1 cellular context compared by ENCODE assay signal in the genomic region with DNA sequence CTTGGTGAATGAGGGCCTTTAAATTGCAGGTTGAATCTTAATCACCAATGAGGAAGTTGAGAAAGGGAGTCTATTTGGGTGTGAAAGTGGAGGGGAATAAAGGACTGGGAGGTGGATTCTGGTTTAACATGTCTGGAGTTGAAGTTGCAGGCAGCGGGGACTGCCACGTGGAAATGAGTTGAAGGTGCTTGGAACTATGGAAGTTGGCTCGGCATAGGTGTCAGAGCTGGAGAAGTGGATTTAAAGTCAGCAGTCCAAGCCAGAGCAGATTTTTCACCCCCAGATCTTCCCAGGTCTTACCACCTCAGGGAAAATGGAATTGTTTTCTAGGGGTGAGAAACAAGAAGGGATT.
TF ChIP-seq lines count a peak whose summit lies in the region.

No MANE protein-coding gene starts in this region.

TF ChIP-seq in GM23338, 12 proteins besides CTCF, POLR2A, EP300 and RAD21 (continued from another document):
- TF ChIP-seq, protein P1, sequence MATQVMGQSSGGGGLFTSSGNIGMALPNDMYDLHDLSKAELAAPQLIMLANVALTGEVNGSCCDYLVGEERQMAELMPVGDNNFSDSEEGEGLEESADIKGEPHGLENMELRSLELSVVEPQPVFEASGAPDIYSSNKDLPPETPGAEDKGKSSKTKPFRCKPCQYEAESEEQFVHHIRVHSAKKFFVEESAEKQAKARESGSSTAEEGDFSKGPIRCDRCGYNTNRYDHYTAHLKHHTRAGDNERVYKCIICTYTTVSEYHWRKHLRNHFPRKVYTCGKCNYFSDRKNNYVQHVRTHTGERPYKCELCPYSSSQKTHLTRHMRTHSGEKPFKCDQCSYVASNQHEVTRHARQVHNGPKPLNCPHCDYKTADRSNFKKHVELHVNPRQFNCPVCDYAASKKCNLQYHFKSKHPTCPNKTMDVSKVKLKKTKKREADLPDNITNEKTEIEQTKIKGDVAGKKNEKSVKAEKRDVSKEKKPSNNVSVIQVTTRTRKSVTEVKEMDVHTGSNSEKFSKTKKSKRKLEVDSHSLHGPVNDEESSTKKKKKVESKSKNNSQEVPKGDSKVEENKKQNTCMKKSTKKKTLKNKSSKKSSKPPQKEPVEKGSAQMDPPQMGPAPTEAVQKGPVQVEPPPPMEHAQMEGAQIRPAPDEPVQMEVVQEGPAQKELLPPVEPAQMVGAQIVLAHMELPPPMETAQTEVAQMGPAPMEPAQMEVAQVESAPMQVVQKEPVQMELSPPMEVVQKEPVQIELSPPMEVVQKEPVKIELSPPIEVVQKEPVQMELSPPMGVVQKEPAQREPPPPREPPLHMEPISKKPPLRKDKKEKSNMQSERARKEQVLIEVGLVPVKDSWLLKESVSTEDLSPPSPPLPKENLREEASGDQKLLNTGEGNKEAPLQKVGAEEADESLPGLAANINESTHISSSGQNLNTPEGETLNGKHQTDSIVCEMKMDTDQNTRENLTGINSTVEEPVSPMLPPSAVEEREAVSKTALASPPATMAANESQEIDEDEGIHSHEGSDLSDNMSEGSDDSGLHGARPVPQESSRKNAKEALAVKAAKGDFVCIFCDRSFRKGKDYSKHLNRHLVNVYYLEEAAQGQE (IDR thresholded peaks at IDR 0.05; ENCODE audit: unreplicated experiment), result no peak
- TF ChIP-seq ZNF462 (CRISPR knock-in tag; IDR thresholded peaks at IDR 0.05) (no peak), EZH2 (IDR thresholded peaks at IDR 0.05; ENCODE audit: low read depth, unreplicated experiment) (no peak), POLR2AphosphoS5 (IDR thresholded peaks at IDR 0.05; ENCODE audit: low read depth) (no peak), NANOG (IDR thresholded peaks at IDR 0.05; ENCODE audit: borderline replicate concordance) (no peak), ETS1 (IDR thresholded peaks at IDR 0.05) (no peak), CREB1 (CRISPR knock-in tag; IDR thresholded peaks at IDR 0.05; ENCODE audit: low read depth) (no peak), ZNF114 (CRISPR knock-in tag; IDR thresholded peaks at IDR 0.05) (no peak), ZNF331 (CRISPR knock-in tag; IDR thresholded peaks at IDR 0.05; ENCODE audit: low read depth) (no peak)
